26 cellular contexts compared by ENCODE assay signal in the genomic region with DNA sequence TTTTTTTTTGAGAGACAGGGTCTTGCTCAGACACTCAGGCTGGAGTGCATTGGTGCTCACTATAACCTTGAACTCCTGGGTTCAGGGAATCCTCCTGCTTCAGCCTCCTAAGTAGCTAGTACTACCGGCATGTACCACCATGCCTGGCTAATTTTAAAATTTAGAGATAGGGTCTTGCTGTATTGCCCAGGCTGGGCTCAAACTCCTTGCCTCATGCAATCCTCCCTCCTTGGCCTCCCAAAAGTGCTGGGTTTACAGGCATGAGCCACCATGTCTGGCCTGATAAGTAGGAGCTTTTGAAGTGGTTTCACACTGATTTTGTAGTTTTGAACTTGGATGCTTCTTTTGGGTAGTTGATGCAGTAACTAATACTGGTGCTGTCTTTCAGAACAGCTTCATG. TPM values are rescaled to one million over a fixed set of nuclear protein-coding genes. Genes with fewer than 3 reads are reported as not detected.
A peak's percentile ranks its signal among the peaks of the same experiment; 100 is the strongest.
DNase-seq lines count a peak whose midpoint lies in the region; ATAC-seq and TF ChIP-seq lines count a peak whose summit lies in the region.
"Had no signal": no experiment of that assay in that cellular context is flagged by ENCODE, and none has a peak within 500 bp of the region (broad histone marks: within the 10 kb centered on the region; RNA-seq: fewer than 3 reads in every experiment).

No MANE protein-coding gene starts in this region.

- H3K4me1 ChIP-seq in CD4-positive, alpha-beta memory T cell (ENCODE audit: insufficient read depth, low read length) = peaks cover 77% of the 10 kb centered on the region
- peaks cover 31% of the 10 kb centered on the region for H3K4me1 ChIP-seq in OCI-LY7 (ENCODE audit: insufficient read depth, low read length, poor library complexity, severe bottlenecking)

- CTCF ChIA-PET in activated CD8-positive, alpha-beta memory T cell treated with anti-CD3 and anti-CD28 coated beads, Interleukin-2, amount 10 ng/mL, durations not matched to agents 7 days and 5 days (lab: Charles Lee) = interaction anchor here (0.9 to 3.9 kb wide), 3 partner anchors 10 to 104 kb away, joined by 4 to 16 read pairs (median 5); partner anchors contain the start of gene SNAPC5
- CTCF ChIA-PET in CD4-positive, alpha-beta memory T cell (lab: Charles Lee; ENCODE audit: partially characterized antibody) = interaction anchor here (0.7 to 2.8 kb wide), 3 partner anchors 38 to 103 kb away, joined by 3 to 10 read pairs (median 4); partner anchors contain the start of genes SNAPC5 and TIPIN
- CTCF ChIA-PET in OCI-LY7 (lab: Charles Lee; ENCODE audit: unreplicated experiment) = no interaction called here

- no peak overlapping the region for H3K4me2 ChIP-seq in OCI-LY7 (ENCODE audit: low read length)
- H3K4me2 ChIP-seq: A549 had no signal

- peaks cover 67% of the 10 kb centered on the region for H3K4me1 Mint-ChIP-seq in activated CD8-positive, alpha-beta memory T cell treated with anti-CD3 and anti-CD28 coated beads, Interleukin-2, amount 10 ng/mL, durations not matched to agents 7 days and 5 days
- H3K4me1 Mint-ChIP-seq in CD4-positive, alpha-beta memory T cell = peaks cover 55 to 89% (median 69%) of the 10 kb centered on the region in 4 donors
- peaks cover 56 to 69% of the 10 kb centered on the region in 2 donors for H3K4me1 Mint-ChIP-seq in effector memory CD8-positive, alpha-beta T cell (ENCODE audit: low read depth in 2 of 2)

- H3K4me3 ChIP-seq in CD4-positive, alpha-beta memory T cell (ENCODE audit: low read length in 2 of 2) = no peak overlapping the region
- no peak overlapping the region for H3K4me3 ChIP-seq in OCI-LY7 (ENCODE audit: low read depth, low read length, poor library complexity, severe bottlenecking)
- H3K4me3 ChIP-seq: A549, esophagus muscularis mucosa, left lung, thoracic aorta had no signal

- no peak overlapping the region for H3K4me3 Mint-ChIP-seq in activated CD8-positive, alpha-beta memory T cell treated with anti-CD3 and anti-CD28 coated beads, Interleukin-2, amount 10 ng/mL, durations not matched to agents 7 days and 5 days
- peak overlapping the region in 5 of 8 donors; percentile 16 to 69 (median 55) for H3K4me3 Mint-ChIP-seq in CD4-positive, alpha-beta memory T cell
- H3K4me3 Mint-ChIP-seq in effector memory CD8-positive, alpha-beta T cell = no peak overlapping the region
- H3K4me3 Mint-ChIP-seq: dendritic cell treated with granulocyte-macrophage colony-stimulating factor and Interleukin-4, amounts not matched to agents 40 ng/mL and 50 ng/mL, for 4 days; stimulated activated naive CD8-positive, alpha-beta T cell treated with anti-CD3 and anti-CD28 coated beads, Interleukin-15, Interleukin-2, amounts not matched to agents 100 ng/mL and 50 ng/mL, for 24 hours had no signal

- no peak for DNase-seq in activated CD8-positive, alpha-beta memory T cell treated with anti-CD3 and anti-CD28 coated beads, Interleukin-2, amount 10 ng/mL, durations not matched to agents 7 days and 5 days
- DNase-seq in activated CD8-positive, alpha-beta memory T cell treated with anti-CD3 and anti-CD28 coated beads for 24 hours = no peak
- no peak for DNase-seq in CD4-positive, alpha-beta memory T cell
- no peak for DNase-seq in OCI-LY7 (ENCODE audit: low spot score)
- DNase-seq in effector memory CD8-positive, alpha-beta T cell = no peak
- no peak for DNase-seq in cortex of kidney (lab: John Stamatoyannopoulos, UW)
- no peak for DNase-seq in KBM-7
- DNase-seq: activated CD4-positive, alpha-beta T cell treated with anti-CD3 and anti-CD28 coated beads for 1 hour; DMS153; foreskin keratinocyte; HCEC 1CT; head of caudate nucleus; islet precursor cell; left lung; NCI-H1436 treated with DMSO at 0.1 percent for 48 hours; NCI-H345; SHP77; stimulated activated CD8-positive, alpha-beta memory T cell treated with anti-CD3 and anti-CD28 coated beads, Interleukin-4, amount 100 ng/mL, for 48 hours had no signal

- in situ Hi-C loops in KBM-7 (cut with MboI; ENCODE audit: low pct_unique_long_range_greater_than_20kb, low sequenced_read_pairs) = no loop called here

- intact Hi-C loops in CD4-positive, alpha-beta memory T cell (cut with micrococcal nuclease) = no loop called here
- intact Hi-C loops in OCI-LY7 (cut with micrococcal nuclease; ENCODE audit: unreplicated experiment) = no loop called here

- H3K36me3 Mint-ChIP-seq in activated CD8-positive, alpha-beta memory T cell treated with anti-CD3 and anti-CD28 coated beads, Interleukin-2, amount 10 ng/mL, durations not matched to agents 7 days and 5 days = peaks cover 46% of the 10 kb centered on the region
- H3K36me3 Mint-ChIP-seq in CD4-positive, alpha-beta memory T cell = peaks cover 11 to 14% of the 10 kb centered on the region in 2 donors
- H3K36me3 Mint-ChIP-seq in effector memory CD8-positive, alpha-beta T cell (ENCODE audit: insufficient read depth) = peaks cover 19% of the 10 kb centered on the region

- POLR2A ChIA-PET in CD4-positive, alpha-beta memory T cell (lab: Charles Lee; ENCODE audit: partially characterized antibody) = interaction anchor here (0.7 to 0.9 kb wide), 2 partner anchors 17 to 103 kb away, joined by 3 read pairs; partner anchors contain the start of gene SNAPC5
- POLR2A ChIA-PET in OCI-LY7 (lab: Charles Lee) = interaction anchor here (0.6 kb wide), 1 partner anchor 68 kb away, joined by 7 read pairs; no protein-coding TSS in a partner anchor

- peaks cover 95% of the 10 kb centered on the region for H3K79me2 ChIP-seq in OCI-LY7 (ENCODE audit: insufficient read depth, low read depth, low read length)

- no peaks in the 10 kb centered on the region for H3K9me3 Mint-ChIP-seq in activated CD8-positive, alpha-beta memory T cell treated with anti-CD3 and anti-CD28 coated beads, Interleukin-2, amount 10 ng/mL, durations not matched to agents 7 days and 5 days (ENCODE audit: low read depth)
- H3K9me3 Mint-ChIP-seq in CD4-positive, alpha-beta memory T cell = no peaks in the 10 kb centered on the region
- no peaks in the 10 kb centered on the region for H3K9me3 Mint-ChIP-seq in effector memory CD8-positive, alpha-beta T cell
- H3K9me3 Mint-ChIP-seq: dendritic cell treated with granulocyte-macrophage colony-stimulating factor and Interleukin-4, amounts not matched to agents 40 ng/mL and 50 ng/mL, for 4 days; stimulated activated naive CD8-positive, alpha-beta T cell treated with anti-CD3 and anti-CD28 coated beads, Interleukin-15, Interleukin-2, amounts not matched to agents 100 ng/mL and 50 ng/mL, for 24 hours had no signal

- H3K9me2 ChIP-seq in OCI-LY7 (ENCODE audit: insufficient read depth, low read length) = no peaks in the 10 kb centered on the region

- H3K27me3 Mint-ChIP-seq in activated CD8-positive, alpha-beta memory T cell treated with anti-CD3 and anti-CD28 coated beads, Interleukin-2, amount 10 ng/mL, durations not matched to agents 7 days and 5 days = no peaks in the 10 kb centered on the region
- H3K27me3 Mint-ChIP-seq in CD4-positive, alpha-beta memory T cell = no peaks in the 10 kb centered on the region
- no peaks in the 10 kb centered on the region for H3K27me3 Mint-ChIP-seq in effector memory CD8-positive, alpha-beta T cell
- H3K27me3 Mint-ChIP-seq: dendritic cell treated with granulocyte-macrophage colony-stimulating factor and Interleukin-4, amounts not matched to agents 40 ng/mL and 50 ng/mL, for 4 days; stimulated activated naive CD8-positive, alpha-beta T cell treated with anti-CD3 and anti-CD28 coated beads, Interleukin-15, Interleukin-2, amounts not matched to agents 100 ng/mL and 50 ng/mL, for 24 hours had no signal

- H3K27ac ChIP-seq in CD4-positive, alpha-beta memory T cell (ENCODE audit: low read depth, low read length) = no peak overlapping the region
- no peak overlapping the region for H3K27ac ChIP-seq in OCI-LY7 (ENCODE audit: low read depth, low read length, poor library complexity, severe bottlenecking)
- H3K27ac ChIP-seq: A549, esophagus muscularis mucosa, foreskin keratinocyte, left lung, thoracic aorta had no signal

- peaks cover 26% of the 10 kb centered on the region for H4K20me1 ChIP-seq in OCI-LY7 (ENCODE audit: insufficient read depth, low read length)

- no peak overlapping the region for H2AFZ ChIP-seq in OCI-LY7 (ENCODE audit: low read length)

- H3K27me3 ChIP-seq in CD4-positive, alpha-beta memory T cell (ENCODE audit: insufficient read depth, low read length) = no peaks in the 10 kb centered on the region
- H3K27me3 ChIP-seq: esophagus muscularis mucosa, foreskin keratinocyte, left lung had no signal

- no peak for ATAC-seq in activated CD8-positive, alpha-beta memory T cell treated with anti-CD3 and anti-CD28 coated beads, Interleukin-2, amount 10 ng/mL, durations not matched to agents 7 days and 5 days
- no peak for ATAC-seq in effector memory CD8-positive, alpha-beta T cell (replicated peaks)
- no peak for ATAC-seq in GM19324 (IDR thresholded peaks at IDR 0.05; ENCODE audit: low FRiP score, unreplicated experiment)
- ATAC-seq: foreskin keratinocyte, left lung, Panc1, sciatic nerve had no signal

- no peaks in the 10 kb centered on the region for H3K36me3 ChIP-seq in CD4-positive, alpha-beta memory T cell (ENCODE audit: insufficient read depth, low read length)
- H3K36me3 ChIP-seq in OCI-LY7 (ENCODE audit: insufficient read depth, low read length) = peaks cover 77% of the 10 kb centered on the region

- TF ChIP-seq CTCF in OCI-LY7 (conservative IDR thresholded peaks at IDR 0.05; ENCODE audit: low read length) = no peak

- peak overlapping the region; percentile 17 for H3K27ac Mint-ChIP-seq in activated CD8-positive, alpha-beta memory T cell treated with anti-CD3 and anti-CD28 coated beads, Interleukin-2, amount 10 ng/mL, durations not matched to agents 7 days and 5 days
- H3K27ac Mint-ChIP-seq in CD4-positive, alpha-beta memory T cell = peak overlapping the region; percentile 52 to 96 (median 78)
- peak overlapping the region; percentile 54 to 93 for H3K27ac Mint-ChIP-seq in effector memory CD8-positive, alpha-beta T cell
- H3K27ac Mint-ChIP-seq: stimulated activated naive CD8-positive, alpha-beta T cell treated with anti-CD3 and anti-CD28 coated beads, Interleukin-15, Interleukin-2, amounts not matched to agents 100 ng/mL and 50 ng/mL, for 24 hours had no signal

- no peaks in the 10 kb centered on the region for H3K9me3 ChIP-seq in CD4-positive, alpha-beta memory T cell (ENCODE audit: control insufficient read depth in 1 of 2, low read length in 2 of 2)
- no peaks in the 10 kb centered on the region for H3K9me3 ChIP-seq in OCI-LY7 (ENCODE audit: low read length)
- H3K9me3 ChIP-seq: A549, esophagus muscularis mucosa, left lung, thoracic aorta had no signal

- TSS peak; percentile 4 for BruUV-seq in OCI-LY7 (replicated peaks; lab: Mats Ljungman, UMichigan)

RNA-seq across cellular contexts. Expression of gene MAP2K1, which starts 7.8 kb away (rescaled TPM):
- 10 to 100 TPM; 83.3 to 83.5 TPM for total RNA-seq in activated CD8-positive, alpha-beta memory T cell treated with anti-CD3 and anti-CD28 coated beads, Interleukin-2, amount 10 ng/mL, durations not matched to agents 7 days and 5 days
- total RNA-seq in CD4-positive, alpha-beta memory T cell = 10 to 100 TPM; 54.0 to 54.9 TPM
- polyA plus RNA-seq in CD4-positive, alpha-beta memory T cell = 10 to 100 TPM; 44.9 to 71.2 TPM
- 37.2 and 43.9 TPM in 2 replicates for total RNA-seq in OCI-LY7 (2014; rRNA removed; shearing (Covaris generic))
- total RNA-seq in OCI-LY7 (2022) = 82.6 and 95.8 TPM in 2 replicates

RNA-seq across cellular contexts. Expression of gene TIPIN, which starts 38.0 kb away (rescaled TPM):
- total RNA-seq in activated CD8-positive, alpha-beta memory T cell treated with anti-CD3 and anti-CD28 coated beads, Interleukin-2, amount 10 ng/mL, durations not matched to agents 7 days and 5 days = 10 to 100 TPM; 34.3 to 40.2 TPM
- total RNA-seq in CD4-positive, alpha-beta memory T cell = 1 to 10 TPM; 5.9 to 9.0 TPM
- polyA plus RNA-seq in CD4-positive, alpha-beta memory T cell = 1 to 10 TPM; 5.0 to 6.9 TPM
- 26.0 and 28.6 TPM in 2 replicates for total RNA-seq in OCI-LY7 (2014; rRNA removed; shearing (Covaris generic))
- total RNA-seq in OCI-LY7 (2022) = 34.9 and 38.1 TPM in 2 replicates

Comparison
In these comparisons a context has a peak if more than half of its experiments do, and no peak if none do; other contexts are left out.
1. H3K27ac Mint-ChIP-seq: peak in every context shown above with its lines; median percentile 78 in CD4-positive, alpha-beta memory T cell; 74 in effector memory CD8-positive, alpha-beta T cell; 17 in activated CD8-positive, alpha-beta memory T cell treated with anti-CD3 and anti-CD28 coated beads, Interleukin-2, amount 10 ng/mL, durations not matched to agents 7 days and 5 days.
2. H3K4me3 Mint-ChIP-seq: peak in CD4-positive, alpha-beta memory T cell (5 of 8); none in activated CD8-positive, alpha-beta memory T cell treated with anti-CD3 and anti-CD28 coated beads, Interleukin-2, amount 10 ng/mL, durations not matched to agents 7 days and 5 days (single experiment) and effector memory CD8-positive, alpha-beta T cell (0 of 2).